22 cellular contexts compared by ENCODE assay signal in genomic region chr12:29518407-29518806, GRCh38. TPM values are rescaled to one million over a fixed set of nuclear protein-coding genes. Genes with fewer than 3 reads are reported as not detected.
DNase-seq lines count a peak whose midpoint lies in the region; ATAC-seq and TF ChIP-seq lines count a peak whose summit lies in the region.
"Had no signal": no experiment of that assay in that cellular context is flagged by ENCODE, and none has a peak within 500 bp of the region (broad histone marks: within the 10 kb centered on the region; RNA-seq: fewer than 3 reads in every experiment).

No MANE protein-coding gene starts in this region.

- H3K79me1 ChIP-seq in mesenchymal stem cell (replicated peaks; ENCODE audit: low read length, poor library complexity, severe bottlenecking), result no peaks in the 10 kb centered on the region

- H3K4me3 ChIP-seq in GM12865 (ENCODE audit: low read depth, low read length) (no peak overlapping the region), OCI-LY3 (ENCODE audit: low read length) (no peak overlapping the region), mesenchymal stem cell (ENCODE audit: insufficient read depth in 1 of 2, low read depth in 1 of 2, low read length in 2 of 2) (no peak overlapping the region), gastrocnemius medialis (no peak overlapping the region)
- H3K4me3 ChIP-seq: BLaER1 treated with 17β-estradiol and CSF1 and Interleukin-3, amounts not matched to agents 10 nM and 100 nM; GM23338 had no signal

- no peaks in the 10 kb centered on the region for H3K9me3 ChIP-seq in OCI-LY3 (ENCODE audit: insufficient read depth, low read length)
- H3K9me3 ChIP-seq in mesenchymal stem cell (ENCODE audit: control insufficient read depth, low read length), result no peaks in the 10 kb centered on the region
- no peaks in the 10 kb centered on the region for H3K9me3 ChIP-seq in gastrocnemius medialis
- H3K9me3 ChIP-seq: BE2C; BLaER1 treated with 17β-estradiol and CSF1 and Interleukin-3, amounts not matched to agents 10 nM and 100 nM had no signal

- no peak overlapping the region for H2AFZ ChIP-seq in OCI-LY3 (ENCODE audit: low read depth, low read length)
- H2AFZ ChIP-seq in mesenchymal stem cell (ENCODE audit: low read depth, low read length), result no peak overlapping the region
- H2AFZ ChIP-seq: GM23338 had no signal

- no peak for TF ChIP-seq CTCF in GM12865 (IDR thresholded peaks at IDR 0.05; ENCODE audit: insufficient read depth, low read depth, low read length, missing control alignments)
- no peak for TF ChIP-seq CTCF in OCI-LY3 (IDR thresholded peaks at IDR 0.05; ENCODE audit: low read depth, low read length)
- TF ChIP-seq CTCF in gastrocnemius medialis (IDR thresholded peaks at IDR 0.05 in 4 of 5, conservative IDR thresholded peaks at IDR 0.05 in 1 of 5), result no peak

- no peak overlapping the region for H2BK5ac ChIP-seq in mesenchymal stem cell (ENCODE audit: low read depth, low read length, poor library complexity, severe bottlenecking)

- peaks cover 16% of the 10 kb centered on the region for H3K4me1 ChIP-seq in OCI-LY3 (ENCODE audit: low read length)
- no peaks in the 10 kb centered on the region for H3K4me1 ChIP-seq in mesenchymal stem cell (ENCODE audit: control insufficient read depth, insufficient read depth, low read depth, low read length)
- peaks cover 0 to 8% of the 10 kb centered on the region in 2 donors for H3K4me1 ChIP-seq in gastrocnemius medialis
- H3K4me1 ChIP-seq: BE2C had no signal

- 100% methylated on average over 2 of the region's 2 CpGs for WGBS in mesenchymal stem cell

- intact Hi-C loops in gastrocnemius medialis (cut with DNase I; ENCODE audit: low total_unique reads), result no loop called here

- no peak overlapping the region for H2BK12ac ChIP-seq in mesenchymal stem cell (ENCODE audit: low read length in 2 of 2)

- H3K4me2 ChIP-seq in OCI-LY3 (ENCODE audit: low read length) (peak overlapping the region; percentile 36), mesenchymal stem cell (ENCODE audit: low read length, poor library complexity, severe bottlenecking) (no peak overlapping the region)
- H3K4me2 ChIP-seq: BLaER1 treated with 17β-estradiol and CSF1 and Interleukin-3, amounts not matched to agents 10 nM and 100 nM; GM23338 had no signal

- H3K27ac ChIP-seq in OCI-LY3 (ENCODE audit: low read length) (no peak overlapping the region), mesenchymal stem cell (ENCODE audit: low read length, poor library complexity, severe bottlenecking) (no peak overlapping the region), gastrocnemius medialis (no peak overlapping the region)
- H3K27ac ChIP-seq: 22Rv1; BLaER1 treated with 17β-estradiol and CSF1 and Interleukin-3, amounts not matched to agents 10 nM and 100 nM had no signal

- no peak overlapping the region for H3K9ac ChIP-seq in OCI-LY3 (ENCODE audit: low read length)
- no peak overlapping the region for H3K9ac ChIP-seq in mesenchymal stem cell (ENCODE audit: low read length)
- H3K9ac ChIP-seq: BLaER1 treated with 17β-estradiol and CSF1 and Interleukin-3, amounts not matched to agents 10 nM and 100 nM had no signal

- no peak overlapping the region for H2BK15ac ChIP-seq in mesenchymal stem cell (ENCODE audit: low read depth, poor library complexity, severe bottlenecking)

- H3K18ac ChIP-seq in mesenchymal stem cell (ENCODE audit: low read depth in 1 of 2, low read length in 2 of 2), result peak overlapping the region in 1 of 2 experiments; percentile 29

- no peak overlapping the region for H4K8ac ChIP-seq in mesenchymal stem cell (ENCODE audit: low read length)

- H3K23ac ChIP-seq in mesenchymal stem cell (ENCODE audit: low read length in 2 of 2), result no peak overlapping the region

- no peak overlapping the region for H2BK120ac ChIP-seq in mesenchymal stem cell (ENCODE audit: low read depth, low read length)

- H2AK5ac ChIP-seq in mesenchymal stem cell (ENCODE audit: low read length, severe bottlenecking), result no peak overlapping the region

- no peak overlapping the region for H3K4ac ChIP-seq in mesenchymal stem cell (ENCODE audit: low read depth in 1 of 2, low read length in 2 of 2)

- peak overlapping the region; percentile 34 for H4K91ac ChIP-seq in mesenchymal stem cell (ENCODE audit: low read length)

- H3K36me3 ChIP-seq in OCI-LY3 (replicated peaks; ENCODE audit: low read depth, low read length) (no peaks in the 10 kb centered on the region), mesenchymal stem cell (ENCODE audit: control insufficient read depth in 1 of 2, insufficient read depth in 2 of 2, low read depth in 1 of 2, low read length in 2 of 2) (peaks cover 0 to 47% of the 10 kb centered on the region in 2 experiments), gastrocnemius medialis (peaks cover 0 to 43% of the 10 kb centered on the region in 2 donors)
- H3K36me3 ChIP-seq: BE2C; BLaER1 treated with 17β-estradiol and CSF1 and Interleukin-3, amounts not matched to agents 10 nM and 100 nM had no signal

- no peaks in the 10 kb centered on the region for H4K20me1 ChIP-seq in OCI-LY3 (ENCODE audit: insufficient read depth, low read length)
- H4K20me1 ChIP-seq: BLaER1 treated with 17β-estradiol and CSF1 and Interleukin-3, amounts not matched to agents 10 nM and 100 nM had no signal

- no peak overlapping the region for H3K14ac ChIP-seq in mesenchymal stem cell (ENCODE audit: low read length in 2 of 2)

- DNase-seq in GM12865 (ENCODE audit: low read depth), result peak; percentile 6
- no peak for DNase-seq in mesenchymal stem cell
- no peak for DNase-seq in gastrocnemius medialis
- no peak for DNase-seq in activated CD8-positive, alpha-beta memory T cell treated with anti-CD3 and anti-CD28 coated beads, Interleukin-2, amount 50 U/mL, for 4 hours
- DNase-seq: AML-193; BE2C; CD4-positive, alpha-beta T cell; CD8-positive, alpha-beta memory T cell; DMS 273 treated with DMSO at 0.1 percent for 48 hours; DMS79; EL; GDM1; H9 had no signal

- TF ChIP-seq POLR2A in gastrocnemius medialis (IDR thresholded peaks at IDR 0.05), result no peak

- no peaks in the 10 kb centered on the region for H3K79me2 ChIP-seq in OCI-LY3 (ENCODE audit: low read length)

- ATAC-seq in HG02852 (IDR thresholded peaks at IDR 0.05; ENCODE audit: unreplicated experiment) (peak; percentile 70), gastrocnemius medialis (no peak), GM18870 (IDR thresholded peaks at IDR 0.05; ENCODE audit: unreplicated experiment) (no peak)
- ATAC-seq: GM23338, HCT116 had no signal

- in situ Hi-C loops in gastrocnemius medialis (cut with MboI; ENCODE audit: low sequenced_read_pairs in 4 of 4), result loop anchor here in 1 of 4 donors (25.0 kb wide), 2 partner anchors 769 to 1294 kb away; no protein-coding TSS in a partner anchor

- peaks cover 5% of the 10 kb centered on the region; the same call in 1 of the 2 replicates for H3K27me3 ChIP-seq in OCI-LY3 (ENCODE audit: low read depth, low read length)
- H3K27me3 ChIP-seq in mesenchymal stem cell (ENCODE audit: control insufficient read depth in 1 of 2, insufficient read depth in 1 of 2, low read length in 2 of 2), result no peaks in the 10 kb centered on the region
- no peaks in the 10 kb centered on the region for H3K27me3 ChIP-seq in gastrocnemius medialis
- H3K27me3 ChIP-seq: BE2C; BLaER1 treated with 17β-estradiol and CSF1 and Interleukin-3, amounts not matched to agents 10 nM and 100 nM had no signal

RNA-seq across cellular contexts. Expression of gene OVCH1, which starts 20.9 kb away (rescaled TPM):
- polyA plus RNA-seq in mesenchymal stem cell (2013, experiment 1 of 2), result 0.26 TPM
- polyA plus RNA-seq in mesenchymal stem cell (2013, experiment 2 of 2), result 0.14 TPM
- under 1 TPM in 1 of 4 donors, not detected in 3; 0.10 TPM for total RNA-seq in gastrocnemius medialis
- total RNA-seq: CD4-positive, alpha-beta T cell; CD8-positive, alpha-beta memory T cell; GM23338; H4; H9 had no signal
- polyA plus RNA-seq: CD14-positive monocyte; CD8-positive, alpha-beta memory T cell; GM23338 had no signal
